Comparison of ENCODE assay signal across 14 cellular contexts in genomic region chr17:28427982-28428381, GRCh38. TPM values are rescaled to one million over a fixed set of nuclear protein-coding genes. Genes with fewer than 3 reads are reported as not detected.
"Had no signal": no experiment of that assay in that cellular context is flagged by ENCODE, and none has a peak within 500 bp of the region (broad histone marks: within the 10 kb centered on the region; RNA-seq: fewer than 3 reads in every experiment).

No MANE protein-coding gene starts in this region.

RNA-seq across cellular contexts. Expression of gene SLC13A2, which starts 45.5 kb away (rescaled TPM):
- total RNA-seq: activated B cell treated with CpG ODN at 0.5 μM for 24 hours; activated CD4-positive, alpha-beta memory T cell treated with anti-CD3 and anti-CD28 coated beads for 36 hours; activated CD4-positive, alpha-beta memory T cell treated with anti-CD3 and anti-CD28 coated beads, Interleukin-2, amount 10 ng/mL, durations not matched to agents 7 days and 5 days; activated CD4-positive, alpha-beta T cell treated with anti-CD3 and anti-CD28 coated beads for 36 hours; activated CD4-positive, alpha-beta T cell treated with anti-CD3 and anti-CD28 coated beads, Interleukin-2, amount 10 ng/mL, durations not matched to agents 24 days and 14 days; activated CD4-positive, alpha-beta T cell treated with anti-CD3 and anti-CD28 coated beads, Interleukin-2, amount 10 ng/mL, durations not matched to agents 7 days and 5 days; activated CD8-positive, alpha-beta memory T cell treated with anti-CD3 and anti-CD28 coated beads for 36 hours; activated CD8-positive, alpha-beta memory T cell treated with anti-CD3 and anti-CD28 coated beads, Interleukin-2, amount 10 ng/mL, durations not matched to agents 7 days and 5 days; activated CD8-positive, alpha-beta T cell treated with anti-CD3 and anti-CD28 coated beads for 36 hours; activated CD8-positive, alpha-beta T cell treated with anti-CD3 and anti-CD28 coated beads, Interleukin-2, amount 10 ng/mL, durations not matched to agents 7 days and 5 days; T-helper 1 cell treated with Interleukin-12 subunit alpha and Interleukin-12 subunit beta and Interleukin-4 antibody, amounts not matched to agents 30 ng/mL and 1 ng/mL, for 36 hours; T-helper 17 cell; T-helper 2 cell treated with Interferon-gamma antibody and Interleukin-4, amounts not matched to agents 100 ng/mL and 5 ng/mL, for 36 hours; WTC11 had no signal

RNA-seq across cellular contexts. Expression of gene VTN, which starts 57.9 kb away (rescaled TPM):
- total RNA-seq: activated CD4-positive, alpha-beta memory T cell treated with anti-CD3 and anti-CD28 coated beads for 36 hours; activated CD8-positive, alpha-beta T cell treated with anti-CD3 and anti-CD28 coated beads, Interleukin-2, amount 10 ng/mL, durations not matched to agents 7 days and 5 days had no signal
